In the genomic region with DNA sequence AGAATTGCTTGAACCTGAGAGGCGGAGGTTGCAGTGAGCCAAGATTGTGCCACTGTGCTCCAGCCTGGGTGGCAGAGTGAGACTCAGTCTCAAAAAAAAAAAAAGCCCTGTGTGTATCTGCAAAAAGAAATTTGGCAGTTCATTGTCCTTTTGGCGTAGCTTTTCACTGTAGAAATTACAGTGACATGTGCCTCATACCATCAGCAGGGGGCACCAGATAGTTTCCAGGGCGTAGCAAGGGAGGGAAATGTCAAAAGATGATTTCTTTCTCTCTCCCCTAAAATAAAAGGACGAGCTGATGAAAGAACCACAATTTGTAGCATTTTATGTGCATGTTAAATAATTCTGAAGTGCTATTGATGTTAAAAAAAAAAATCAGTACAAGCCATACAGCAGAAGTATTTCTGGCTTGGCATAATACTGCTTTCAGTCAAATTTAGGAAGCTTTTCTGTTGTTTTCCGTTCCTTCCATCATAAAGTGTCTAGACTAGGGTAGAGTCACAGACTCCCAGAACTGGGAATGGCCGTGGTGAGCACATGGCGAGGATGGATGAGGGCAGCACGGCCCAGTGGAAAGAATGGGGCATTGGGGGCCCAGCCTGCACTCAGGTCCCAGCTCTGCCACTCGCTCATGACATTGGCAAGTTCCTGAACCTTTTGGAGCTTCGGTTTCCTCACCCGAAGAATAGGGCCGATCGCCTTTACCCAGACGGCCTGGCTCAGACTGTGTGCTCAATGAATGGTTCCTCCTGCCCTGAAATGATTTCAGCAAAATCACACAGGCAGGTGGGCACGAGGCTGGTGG, we compare ENCODE assay signal across 8 cellular contexts. TPM values are rescaled to one million over a fixed set of nuclear protein-coding genes. Genes with fewer than 3 reads are reported as not detected.
DNase-seq lines count a peak whose midpoint lies in the region; ATAC-seq and TF ChIP-seq lines count a peak whose summit lies in the region.

No MANE protein-coding gene starts in this region.

- no peak for TF ChIP-seq POLR2A in gastrocnemius medialis (IDR thresholded peaks at IDR 0.05)

- H3K27me3 ChIP-seq in gastrocnemius medialis: no peaks in the 10 kb centered on the region

- no peaks in the 10 kb centered on the region for H3K9me3 ChIP-seq in gastrocnemius medialis

- ATAC-seq in gastrocnemius medialis (no peak), GM21723 (IDR thresholded peaks at IDR 0.05; ENCODE audit: unreplicated experiment) (no peak), HG02623 (IDR thresholded peaks at IDR 0.05; ENCODE audit: unreplicated experiment) (no peak)

- TF ChIP-seq CTCF in gastrocnemius medialis (IDR thresholded peaks at IDR 0.05 in 4 of 5, conservative IDR thresholded peaks at IDR 0.05 in 1 of 5): peak; percentile 52 to 80 (median 68)

- H3K27me3 Mint-ChIP-seq in activated naive CD4-positive, alpha-beta T cell treated with anti-CD3 and anti-CD28 coated beads, Interleukin-2, amount 50 U/mL, for 24 hours: no peaks in the 10 kb centered on the region

- H3K36me3 ChIP-seq in gastrocnemius medialis: peaks cover 0 to 9% of the 10 kb centered on the region in 2 donors

- H3K4me1 ChIP-seq in gastrocnemius medialis: peaks cover 13 to 14% of the 10 kb centered on the region in 2 donors

- H3K36me3 Mint-ChIP-seq in activated naive CD4-positive, alpha-beta T cell treated with anti-CD3 and anti-CD28 coated beads, Interleukin-2, amount 50 U/mL, for 24 hours: peaks cover 6% of the 10 kb centered on the region

- peak overlapping the region; percentile 98 for H3K27ac Mint-ChIP-seq in activated naive CD4-positive, alpha-beta T cell treated with anti-CD3 and anti-CD28 coated beads, Interleukin-2, amount 50 U/mL, for 24 hours

- no peak overlapping the region for H3K4me3 ChIP-seq in gastrocnemius medialis

- DNase-seq in DMS53 treated with DMSO at 0.1 percent for 48 hours (lab: John Stamatoyannopoulos, UW; ENCODE audit: unreplicated experiment) (peak; percentile 17), HUDEP-2 (lab: John Stamatoyannopoulos, UW; ENCODE audit: unreplicated experiment in 76 of 76) (peak in 54 of 76 experiments; percentile 3 to 72 (median 31)), SHP77 treated with DMSO at 0.1 percent for 48 hours (lab: John Stamatoyannopoulos, UW) (peak; percentile 6), head of caudate nucleus (peak in 41 of 42 donors; percentile 15 to 85 (median 64)), gastrocnemius medialis (peak in 1 of 2 donors; percentile 28)

- intact Hi-C loops in head of caudate nucleus (cut with DNase I): loop anchor here (5.0 kb wide), 1 partner anchor 290 kb away; no protein-coding TSS in a partner anchor
- intact Hi-C loops in gastrocnemius medialis (cut with DNase I; ENCODE audit: low total_unique reads): loop anchor here (1.0 to 5.0 kb wide), 2 partner anchors 289 to 585 kb away; partner anchors contain the start of gene TIMM22

- H3K4me1 Mint-ChIP-seq in activated naive CD4-positive, alpha-beta T cell treated with anti-CD3 and anti-CD28 coated beads, Interleukin-2, amount 50 U/mL, for 24 hours: peaks cover 81% of the 10 kb centered on the region

- H3K9me3 Mint-ChIP-seq in activated naive CD4-positive, alpha-beta T cell treated with anti-CD3 and anti-CD28 coated beads, Interleukin-2, amount 50 U/mL, for 24 hours: no peaks in the 10 kb centered on the region

- in situ Hi-C loops in gastrocnemius medialis (cut with MboI; ENCODE audit: low sequenced_read_pairs in 4 of 4): no loop called here

- peak overlapping the region; percentile 91 for H3K4me3 Mint-ChIP-seq in activated naive CD4-positive, alpha-beta T cell treated with anti-CD3 and anti-CD28 coated beads, Interleukin-2, amount 50 U/mL, for 24 hours

- peak overlapping the region in 1 of 4 donors; percentile 70 for H3K27ac ChIP-seq in gastrocnemius medialis

RNA-seq across cellular contexts. Expression of gene RFLNB, which starts 33.3 kb away (rescaled TPM):
- 10 to 100 TPM in 1 of 4 donors, 1 to 10 TPM in 3; 5.5 to 11.0 (median 5.6) TPM for total RNA-seq in gastrocnemius medialis

RNA-seq across cellular contexts. Expression of gene RPH3AL, which starts 59.8 kb away (rescaled TPM):
- total RNA-seq in gastrocnemius medialis: 10 to 100 TPM in 2 of 4 donors, 1 to 10 TPM in 2; 6.3 to 14.4 (median 10.8) TPM
